In genomic region chr1:225845633-225846259, GRCh38 we compare ENCODE assay signal across 8 cellular contexts. TPM values are rescaled to one million over a fixed set of nuclear protein-coding genes. Genes with fewer than 3 reads are reported as not detected.
DNase-seq lines count a peak whose midpoint lies in the region; ATAC-seq and TF ChIP-seq lines count a peak whose summit lies in the region.

No MANE protein-coding gene starts in this region.

- peaks cover 16% of the 10 kb centered on the region for H3K4me1 Mint-ChIP-seq in brain

- TF ChIP-seq CTCF in RWPE2 (IDR thresholded peaks at IDR 0.05; ENCODE audit: poor library complexity, severe bottlenecking) (peak; percentile 44), brain (conservative IDR thresholded peaks at IDR 0.05) (peak; percentile 70 to 79)

- peak; percentile 70; the same call in 2 of the 3 replicates for ATAC-seq in RWPE2 (ENCODE audit: low read depth)
- no peak for ATAC-seq in GM18520 (IDR thresholded peaks at IDR 0.05; ENCODE audit: unreplicated experiment)

- H3K9me3 ChIP-seq in RWPE2 (ENCODE audit: severe bottlenecking), result no peaks in the 10 kb centered on the region

- H3K27me3 Mint-ChIP-seq in brain, result no peaks in the 10 kb centered on the region

- no peak overlapping the region for H3K27ac ChIP-seq in RWPE2 (ENCODE audit: poor library complexity, severe bottlenecking)

- H3K27me3 ChIP-seq in RWPE2 (ENCODE audit: insufficient read depth, poor library complexity, severe bottlenecking), result no peaks in the 10 kb centered on the region

- H3K36me3 Mint-ChIP-seq in brain, result peaks cover 28% of the 10 kb centered on the region

- H3K4me3 ChIP-seq in RWPE2 (ENCODE audit: severe bottlenecking), result no peak overlapping the region

- no peaks in the 10 kb centered on the region for H3K4me1 ChIP-seq in RWPE2 (ENCODE audit: insufficient read depth, poor library complexity, severe bottlenecking)

- peaks cover 0 to 2% (median 0%) of the 10 kb centered on the region in 5 experiments for H3K9me3 Mint-ChIP-seq in brain

- DNase-seq in DMS 273 treated with DMSO at 0.1 percent for 48 hours (lab: John Stamatoyannopoulos, UW) (peak; percentile 11), HuH-7 (ENCODE audit: low spot score) (peak; percentile 94), RWPE2 (ENCODE audit: low spot score) (no peak), iPS-NIHi7 (ENCODE audit: extremely low spot score) (peak; percentile 93), inferior parietal cortex (ENCODE audit: extremely low spot score) (no peak)
- peak; percentile 60 for DNase-seq in stimulated activated CD4-positive, alpha-beta T cell treated with anti-CD3 and anti-CD28 coated beads, Interleukin-15, amount 100 ng/mL, for 24 hours

- no peaks in the 10 kb centered on the region for H3K36me3 ChIP-seq in RWPE2 (ENCODE audit: low read depth)

- H3K27ac Mint-ChIP-seq in brain, result peak overlapping the region in 1 of 5 experiments; percentile 75

- H3K4me3 Mint-ChIP-seq in brain, result no peak overlapping the region

RNA-seq across cellular contexts. Expression of gene EPHX1, which starts 35.8 kb away (rescaled TPM):
- 238 TPM for polyA plus RNA-seq in brain (ENCODE audit: insufficient read depth, low read depth, low replicate concordance)

RNA-seq across cellular contexts. Expression of gene TMEM63A, which starts 36.4 kb away (rescaled TPM):
- polyA plus RNA-seq in brain (ENCODE audit: insufficient read depth, low read depth, low replicate concordance), result 34.6 TPM

RNA-seq across cellular contexts. Expression of gene LEFTY1, which starts 43.2 kb away (rescaled TPM):
- 1.0 TPM for polyA plus RNA-seq in brain (ENCODE audit: insufficient read depth, low read depth, low replicate concordance)

Comparison
In these comparisons a context has a peak if more than half of its experiments do, and no peak if none do; other contexts are left out.
1. DNase-seq: peak in DMS 273 treated with DMSO at 0.1 percent for 48 hours (single experiment), HuH-7 (single experiment), iPS-NIHi7 (single experiment) and stimulated activated CD4-positive, alpha-beta T cell treated with anti-CD3 and anti-CD28 coated beads, Interleukin-15, amount 100 ng/mL, for 24 hours (single experiment); none in RWPE2 (single experiment) and inferior parietal cortex (single experiment).